In the genomic region with DNA sequence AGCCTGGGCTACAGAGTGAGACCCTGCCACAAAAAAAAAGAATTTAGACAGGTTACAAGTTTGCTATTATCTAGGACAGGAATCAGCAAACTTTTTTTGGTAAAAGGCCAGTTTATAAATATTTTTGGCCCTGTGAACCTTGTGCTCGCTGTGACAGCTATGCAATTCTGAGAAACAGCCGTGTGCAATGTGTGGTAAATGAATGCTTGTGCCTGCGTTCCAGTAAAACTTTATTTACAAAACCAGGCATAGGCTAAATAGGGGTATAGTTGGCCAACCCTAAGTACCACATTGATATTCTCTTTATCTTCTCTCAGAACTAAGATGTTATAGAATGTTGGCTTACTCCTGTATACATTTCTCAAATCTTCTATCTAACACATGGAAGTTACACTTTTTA, we compare ENCODE assay signal across 24 cellular contexts.
"Had no signal": no experiment of that assay in that cellular context is flagged by ENCODE, and none has a peak within 500 bp of the region (broad histone marks: within the 10 kb centered on the region; RNA-seq: fewer than 3 reads in every experiment).

No MANE protein-coding gene starts in this region.

- H3K9ac ChIP-seq: KMS-11 had no signal

- H3K27ac ChIP-seq: KMS-11, SJSA1, SK-N-MC had no signal

- H3K4me3 ChIP-seq: SJSA1, SK-N-MC had no signal

- H3K27me3 ChIP-seq: SJSA1 had no signal

- H3K4me1 ChIP-seq: SJSA1 had no signal

- H3K9me3 ChIP-seq: SJSA1 had no signal

- FAIRE-seq: RCC 7860 had no signal

- H3K4me2 ChIP-seq: KMS-11 had no signal

- DNase-seq: IMR-90, Kasumi-1, MV-4-11, NCI-H1048, NCI-H1105, NCI-H1417, NCI-H146, NCI-H1694 treated with DMSO at 0.1 percent for 48 hours, NCI-H2029, NCI-H2081 treated with DMSO at 0.1 percent for 48 hours, NCI-H2171, NCI-H226, NCI-H446, NCI-H510A, NCI-H524 treated with DMSO at 0.1 percent for 48 hours, NCI-H69, NCI-H774, Right ventricle myocardium superior, RPMI8226, SIG-M5 had no signal
